In the genomic region with DNA sequence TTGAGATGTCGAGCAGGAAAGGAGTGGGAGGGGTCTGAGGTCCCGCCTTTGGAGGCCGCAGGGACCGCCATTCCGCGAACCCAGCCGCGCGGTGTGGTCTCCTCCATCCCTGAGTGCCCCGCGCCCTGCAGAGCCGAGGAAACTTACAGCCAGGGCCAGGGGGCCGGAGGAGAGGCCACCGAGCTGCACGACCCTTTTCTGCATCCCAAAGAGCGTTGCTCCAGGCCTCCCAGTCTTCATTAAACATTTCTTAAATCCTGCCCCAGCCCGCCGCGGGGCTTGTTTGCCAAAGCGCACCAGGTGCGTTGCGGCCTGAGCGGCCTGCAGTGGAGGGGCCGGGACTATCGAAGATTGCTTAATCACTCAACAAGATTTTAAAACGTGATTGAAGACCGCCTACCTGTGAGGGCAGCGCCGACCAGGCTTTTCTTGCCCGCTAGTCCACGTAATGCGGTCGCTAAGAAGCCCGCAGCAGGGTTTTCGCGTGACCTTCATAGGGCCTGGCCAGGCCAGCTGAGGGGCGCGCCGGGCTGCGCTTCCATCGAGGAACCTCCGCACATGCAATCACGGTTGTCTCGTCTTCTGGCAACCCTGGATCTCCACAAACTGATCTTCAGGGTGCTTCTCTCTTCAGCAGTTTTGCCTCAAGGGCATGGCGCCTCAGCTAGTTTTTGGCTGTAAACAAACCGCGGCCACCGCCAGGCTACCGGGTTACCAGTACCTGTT, we compare ENCODE assay signal across 9 cellular contexts. TPM values are rescaled to one million over a fixed set of nuclear protein-coding genes. Genes with fewer than 3 reads are reported as not detected.
DNase-seq lines count a peak whose midpoint lies in the region; ATAC-seq and TF ChIP-seq lines count a peak whose summit lies in the region.
"Had no signal": no experiment of that assay in that cellular context is flagged by ENCODE, and none has a peak within 500 bp of the region (broad histone marks: within the 10 kb centered on the region; RNA-seq: fewer than 3 reads in every experiment).

No MANE protein-coding gene starts in this region.

- POLR2A ChIA-PET in activated CD8-positive, alpha-beta T cell treated with anti-CD3 and anti-CD28 coated beads, Interleukin-2, amount 10 ng/mL, durations not matched to agents 7 days and 5 days (lab: Charles Lee) = no interaction called here

- H3K9me3 Mint-ChIP-seq in HFFc6 = no peaks in the 10 kb centered on the region
- H3K9me3 Mint-ChIP-seq in stimulated activated effector memory CD8-positive, alpha-beta T cell treated with anti-CD3 and anti-CD28 coated beads, Interleukin-12 subunit alpha, Interleukin-12 subunit beta, amount 100 ng/mL, for 72 hours = no peaks in the 10 kb centered on the region
- H3K9me3 Mint-ChIP-seq in activated CD8-positive, alpha-beta T cell treated with anti-CD3 and anti-CD28 coated beads, Interleukin-2, amount 10 ng/mL, durations not matched to agents 7 days and 5 days (ENCODE audit: insufficient read depth) = no peaks in the 10 kb centered on the region

- H3K27me3 Mint-ChIP-seq in HFFc6 (ENCODE audit: insufficient read depth) = peaks cover 4% of the 10 kb centered on the region; the same call in 1 of the 2 replicates
- H3K27me3 Mint-ChIP-seq in activated CD8-positive, alpha-beta T cell treated with anti-CD3 and anti-CD28 coated beads, Interleukin-2, amount 10 ng/mL, durations not matched to agents 7 days and 5 days (ENCODE audit: low read depth) = peaks cover 33% of the 10 kb centered on the region

- peak overlapping the region; percentile 70 for H3K27ac Mint-ChIP-seq in HFFc6
- no peak overlapping the region for H3K27ac Mint-ChIP-seq in stimulated activated effector memory CD8-positive, alpha-beta T cell treated with anti-CD3 and anti-CD28 coated beads, Interleukin-12 subunit alpha, Interleukin-12 subunit beta, amount 100 ng/mL, for 72 hours
- no peak overlapping the region for H3K27ac Mint-ChIP-seq in activated CD8-positive, alpha-beta T cell treated with anti-CD3 and anti-CD28 coated beads, Interleukin-2, amount 10 ng/mL, durations not matched to agents 7 days and 5 days

- WGBS in body of pancreas, 2 donors = 69 to 93% methylated on average over 35 to 49 of the region's 49 CpGs

- ATAC-seq in body of pancreas (no peak), left colon (peak; percentile 6), HG03439 (IDR thresholded peaks at IDR 0.05; ENCODE audit: unreplicated experiment) (no peak)
- ATAC-seq in stimulated activated effector memory CD8-positive, alpha-beta T cell treated with anti-CD3 and anti-CD28 coated beads, Interleukin-12 subunit alpha, Interleukin-12 subunit beta, amount 100 ng/mL, for 72 hours = no peak
- ATAC-seq in activated CD8-positive, alpha-beta T cell treated with anti-CD3 and anti-CD28 coated beads, Interleukin-2, amount 10 ng/mL, durations not matched to agents 7 days and 5 days = no peak

- CTCF ChIA-PET in activated CD8-positive, alpha-beta T cell treated with anti-CD3 and anti-CD28 coated beads, Interleukin-2, amount 10 ng/mL, durations not matched to agents 7 days and 5 days (lab: Charles Lee) = interaction anchor here (0.6 kb wide), 1 partner anchor 88 kb away, joined by 3 read pairs; no protein-coding TSS in a partner anchor

- no peaks in the 10 kb centered on the region for H3K36me3 ChIP-seq in body of pancreas (replicated peaks in 1 of 2; ENCODE audit: insufficient read depth in 1 of 2, low read depth in 2 of 2)

- H3K4me3 ChIP-seq in body of pancreas = no peak overlapping the region

- H3K4me3 Mint-ChIP-seq in HFFc6 = peak overlapping the region; percentile 81
- H3K4me3 Mint-ChIP-seq in stimulated activated effector memory CD8-positive, alpha-beta T cell treated with anti-CD3 and anti-CD28 coated beads, Interleukin-12 subunit alpha, Interleukin-12 subunit beta, amount 100 ng/mL, for 72 hours = peak overlapping the region; percentile 45
- H3K4me3 Mint-ChIP-seq in activated CD8-positive, alpha-beta T cell treated with anti-CD3 and anti-CD28 coated beads, Interleukin-2, amount 10 ng/mL, durations not matched to agents 7 days and 5 days = no peak overlapping the region

- intact Hi-C loops in body of pancreas (cut with DNase I) = loop anchor here (10.0 kb wide), 1 partner anchor 108 kb away; no protein-coding TSS in a partner anchor
- intact Hi-C loops in left colon (cut with DNase I, micrococcal nuclease) = no loop called here

- no peak for TF ChIP-seq CTCF in HFFc6 (IDR thresholded peaks at IDR 0.05)
- no peak for TF ChIP-seq CTCF in body of pancreas (IDR thresholded peaks at IDR 0.05)

- DNase-seq in HFFc6 (no peak), body of pancreas (peak in 1 of 4 donors; percentile 54), left colon (peak; percentile 42 to 45), globus pallidus (ENCODE audit: low spot score) (no peak), dermis blood vessel endothelial cell (no peak)
- no peak for DNase-seq in stimulated activated effector memory CD8-positive, alpha-beta T cell treated with anti-CD3 and anti-CD28 coated beads, Interleukin-12 subunit alpha, Interleukin-12 subunit beta, amount 100 ng/mL, for 72 hours (ENCODE audit: low spot score in 2 of 2)
- DNase-seq in activated CD8-positive, alpha-beta T cell treated with anti-CD3 and anti-CD28 coated beads, Interleukin-2, amount 10 ng/mL, durations not matched to agents 7 days and 5 days = no peak
- DNase-seq: T-helper 9 cell had no signal

- H3K36me3 Mint-ChIP-seq in HFFc6 (ENCODE audit: low read depth) = no peaks in the 10 kb centered on the region; the same call in 1 of the 2 replicates
- H3K36me3 Mint-ChIP-seq in stimulated activated effector memory CD8-positive, alpha-beta T cell treated with anti-CD3 and anti-CD28 coated beads, Interleukin-12 subunit alpha, Interleukin-12 subunit beta, amount 100 ng/mL, for 72 hours = no peaks in the 10 kb centered on the region
- no peaks in the 10 kb centered on the region for H3K36me3 Mint-ChIP-seq in activated CD8-positive, alpha-beta T cell treated with anti-CD3 and anti-CD28 coated beads, Interleukin-2, amount 10 ng/mL, durations not matched to agents 7 days and 5 days (ENCODE audit: low read depth)

- H3K27ac ChIP-seq in body of pancreas = peak overlapping the region; percentile 89 to 100 (median 98)

- TF ChIP-seq POLR2A in body of pancreas (IDR thresholded peaks at IDR 0.05) = no peak

- no peaks in the 10 kb centered on the region for H3K9me3 ChIP-seq in body of pancreas

- H3K27me3 ChIP-seq in body of pancreas = no peaks in the 10 kb centered on the region

- H3K4me1 ChIP-seq in body of pancreas = peaks cover 14% of the 10 kb centered on the region

- H3K4me1 Mint-ChIP-seq in HFFc6 (ENCODE audit: low read depth) = peaks cover 5% of the 10 kb centered on the region
- H3K4me1 Mint-ChIP-seq in stimulated activated effector memory CD8-positive, alpha-beta T cell treated with anti-CD3 and anti-CD28 coated beads, Interleukin-12 subunit alpha, Interleukin-12 subunit beta, amount 100 ng/mL, for 72 hours = no peaks in the 10 kb centered on the region
- peaks cover 11% of the 10 kb centered on the region for H3K4me1 Mint-ChIP-seq in activated CD8-positive, alpha-beta T cell treated with anti-CD3 and anti-CD28 coated beads, Interleukin-2, amount 10 ng/mL, durations not matched to agents 7 days and 5 days (ENCODE audit: low read depth)

RNA-seq across cellular contexts. Expression of gene CTBP2, which starts 2.0 kb away (rescaled TPM):
- 10 to 100 TPM; 70.6 to 86.9 (median 78.8) TPM for total RNA-seq in HFFc6 (2021; fragmentation: NEBNext Ultra II Directional; extraction: Animal tissue kit (Norgen Biotek cat#: 25700))
- 10 to 100 TPM; 32.0 to 49.0 TPM for total RNA-seq in body of pancreas
- total RNA-seq in left colon = 100 to 1,000 TPM; 107 to 142 TPM
- 112 and 148 TPM in 2 replicates for total RNA-seq in dermis blood vessel endothelial cell
- total RNA-seq in activated CD8-positive, alpha-beta T cell treated with anti-CD3 and anti-CD28 coated beads, Interleukin-2, amount 10 ng/mL, durations not matched to agents 7 days and 5 days = under 1 TPM; 0.29 to 0.40 TPM

Comparison
In these comparisons a context has a peak if more than half of its experiments do, and no peak if none do; other contexts are left out.
1. DNase-seq: peak in left colon (2 of 2); none in HFFc6 (single experiment), stimulated activated effector memory CD8-positive, alpha-beta T cell treated with anti-CD3 and anti-CD28 coated beads, Interleukin-12 subunit alpha, Interleukin-12 subunit beta, amount 100 ng/mL, for 72 hours (0 of 2), globus pallidus (single experiment), dermis blood vessel endothelial cell (single experiment) and activated CD8-positive, alpha-beta T cell treated with anti-CD3 and anti-CD28 coated beads, Interleukin-2, amount 10 ng/mL, durations not matched to agents 7 days and 5 days (single experiment).
2. RNA of gene CTBP2, which starts 2.0 kb away (total RNA-seq): 107 to 142 TPM in left colon, 112 to 148 TPM in dermis blood vessel endothelial cell, 70.6 to 86.9 TPM in HFFc6 and 32.0 to 49.0 TPM in body of pancreas; 0.29 to 0.40 TPM in activated CD8-positive, alpha-beta T cell treated with anti-CD3 and anti-CD28 coated beads, Interleukin-2, amount 10 ng/mL, durations not matched to agents 7 days and 5 days; every median in the first group is over 10 times any median in the second.